ENCODE assay signal across 8 cellular contexts in genomic region chr10:133520193-133520738, GRCh38. TPM values are rescaled to one million over a fixed set of nuclear protein-coding genes. Genes with fewer than 3 reads are reported as not detected.
DNase-seq lines count a peak whose midpoint lies in the region; ATAC-seq lines count a peak whose summit lies in the region.

No MANE protein-coding gene starts in this region.

- H3K27ac ChIP-seq in aorta (ENCODE audit: low read depth in 1 of 2, low read length in 2 of 2): no peak overlapping the region

- intact Hi-C loops in activated naive CD4-positive, alpha-beta T cell treated with anti-CD3 and anti-CD28 coated beads for 36 hours (cut with micrococcal nuclease): loop anchor here (1.0 to 2.0 kb wide), 3 partner anchors 83 to 191 kb away; no protein-coding TSS in a partner anchor
- intact Hi-C loops in Right ventricle myocardium superior (cut with DNase I): no loop called here
- intact Hi-C loops in aorta (cut with DNase I): no loop called here

- peaks cover 9% of the 10 kb centered on the region for H3K9me3 Mint-ChIP-seq in activated naive CD4-positive, alpha-beta T cell treated with anti-CD3 and anti-CD28 coated beads for 36 hours

- DNase-seq in DMS153 treated with DMSO at 0.1 percent for 48 hours (lab: John Stamatoyannopoulos, UW; ENCODE audit: unreplicated experiment) (peak; percentile 37), HT1080 (ENCODE audit: low read depth) (peak; percentile 79), SK-N-DZ (ENCODE audit: low spot score) (peak; percentile 79), Right ventricle myocardium superior (peak; percentile 91), retina (peak; percentile 76), aorta (peak; percentile 86 to 92)
- DNase-seq in activated naive CD4-positive, alpha-beta T cell treated with anti-CD3 and anti-CD28 coated beads for 36 hours: peak; percentile 96

- peak overlapping the region; percentile 8 for H3K27ac Mint-ChIP-seq in activated naive CD4-positive, alpha-beta T cell treated with anti-CD3 and anti-CD28 coated beads for 36 hours

- no peaks in the 10 kb centered on the region for H3K27me3 Mint-ChIP-seq in activated naive CD4-positive, alpha-beta T cell treated with anti-CD3 and anti-CD28 coated beads for 36 hours (ENCODE audit: low read depth)

- no peaks in the 10 kb centered on the region for H3K36me3 Mint-ChIP-seq in activated naive CD4-positive, alpha-beta T cell treated with anti-CD3 and anti-CD28 coated beads for 36 hours (ENCODE audit: low read depth)

- no peaks in the 10 kb centered on the region for H3K36me3 ChIP-seq in aorta (ENCODE audit: control insufficient read depth in 1 of 2, insufficient read depth in 2 of 2, low read length in 1 of 2)

- peak overlapping the region; percentile 73 for H3K4me3 Mint-ChIP-seq in activated naive CD4-positive, alpha-beta T cell treated with anti-CD3 and anti-CD28 coated beads for 36 hours

- peaks cover 6% of the 10 kb centered on the region for H3K4me1 Mint-ChIP-seq in activated naive CD4-positive, alpha-beta T cell treated with anti-CD3 and anti-CD28 coated beads for 36 hours (ENCODE audit: low read depth)

- WGBS in aorta, 2 donors: 2% methylated on average over 31 to 33 of the region's 33 CpGs

- CTCF ChIA-PET in activated naive CD4-positive, alpha-beta T cell treated with anti-CD3 and anti-CD28 coated beads for 36 hours (lab: Charles Lee): interaction anchor here (0.9 to 1.3 kb wide), 4 partner anchors 10 to 191 kb away, joined by 3 to 5 read pairs (median 4); no protein-coding TSS in a partner anchor

- no peaks in the 10 kb centered on the region for H3K27me3 ChIP-seq in aorta (ENCODE audit: control insufficient read depth in 1 of 2, insufficient read depth in 2 of 2, low read length in 1 of 2)

- H3K4me1 ChIP-seq in aorta (ENCODE audit: control insufficient read depth in 1 of 2, insufficient read depth in 2 of 2, low read length in 2 of 2): no peaks in the 10 kb centered on the region

- ATAC-seq in GM19468 (IDR thresholded peaks at IDR 0.05; ENCODE audit: extremely low read depth, unreplicated experiment) (peak; percentile 46), Right ventricle myocardium superior (ENCODE audit: poor library complexity) (peak; percentile 100), aorta (ENCODE audit: low FRiP score) (peak; percentile 93)

- H3K4me3 ChIP-seq in aorta (ENCODE audit: low read length in 2 of 2): no peak overlapping the region

- peaks cover 6% of the 10 kb centered on the region for H3K9me3 ChIP-seq in aorta (ENCODE audit: control insufficient read depth, low read length)

RNA-seq across cellular contexts. Expression of gene CYP2E1, which starts 6.9 kb away (rescaled TPM):
- total RNA-seq in HT1080 (2014; rRNA removed; shearing (Covaris generic)): 1.2 and 1.4 TPM in 2 replicates
- polyA plus RNA-seq in HT1080 (2015; cell fraction: cytosol; rRNA removed): 0.08 TPM in 1 of 2 replicates, not detected in the other
- polyA plus RNA-seq in HT1080 (2015; cell fraction: nucleus; rRNA removed): 1.2 and 1.6 TPM in 2 replicates
- polyA plus RNA-seq in SK-N-DZ (2014; cell fraction: cytosol; rRNA removed): 2.3 and 4.3 TPM in 2 replicates
- 20.8 and 26.3 TPM in 2 replicates for polyA plus RNA-seq in SK-N-DZ (2014; cell fraction: nucleus; rRNA removed)
- total RNA-seq in activated naive CD4-positive, alpha-beta T cell treated with anti-CD3 and anti-CD28 coated beads for 36 hours: under 1 TPM in 1 of 2 experiments, not detected in 1; 0.42 TPM
- total RNA-seq in Right ventricle myocardium superior: 1.00 TPM
- total RNA-seq in aorta: 1 to 10 TPM; 3.4 to 4.6 TPM
- 1 to 10 TPM in 1 of 2 donors, under 1 TPM in 1; 0.63 to 6.9 TPM for polyA plus RNA-seq in aorta

RNA-seq across cellular contexts. Expression of gene SYCE1, which starts 45.1 kb away (rescaled TPM):
- total RNA-seq in HT1080 (2014; rRNA removed; shearing (Covaris generic)): 2.6 and 3.7 TPM in 2 replicates
- polyA plus RNA-seq in HT1080 (2015; cell fraction: cytosol; rRNA removed): 15.3 and 15.6 TPM in 2 replicates
- 25.5 and 32.3 TPM in 2 replicates for polyA plus RNA-seq in HT1080 (2015; cell fraction: nucleus; rRNA removed)
- not detected in 2 replicates for polyA plus RNA-seq in SK-N-DZ (2014; cell fraction: cytosol; rRNA removed)
- polyA plus RNA-seq in SK-N-DZ (2014; cell fraction: nucleus; rRNA removed): not detected in 2 replicates
- total RNA-seq in activated naive CD4-positive, alpha-beta T cell treated with anti-CD3 and anti-CD28 coated beads for 36 hours: under 1 TPM in 1 of 2 experiments, not detected in 1; 0.17 TPM
- total RNA-seq in Right ventricle myocardium superior: 0.08 TPM
- total RNA-seq in aorta: under 1 TPM; 0.39 to 0.48 TPM
- polyA plus RNA-seq in aorta: 1 to 10 TPM in 1 of 2 donors, not detected in 1; 1.1 TPM

Comparison
In these comparisons a context has a peak if more than half of its experiments do, and no peak if none do; other contexts are left out.
1. DNase-seq: peak in every context shown above with its lines; median percentile 96 in activated naive CD4-positive, alpha-beta T cell treated with anti-CD3 and anti-CD28 coated beads for 36 hours; 91 in Right ventricle myocardium superior; 89 in aorta; 79 in HT1080; 79 in SK-N-DZ; 76 in retina; 37 in DMS153 treated with DMSO at 0.1 percent for 48 hours.
2. ATAC-seq: peak in every context shown above with its lines; median percentile 100 in Right ventricle myocardium superior; 93 in aorta; 46 in GM19468.